ENCODE assay signal across 15 cellular contexts in genomic region chr3:194512895-194513601, GRCh38. TPM values are rescaled to one million over a fixed set of nuclear protein-coding genes. Genes with fewer than 3 reads are reported as not detected.
DNase-seq lines count a peak whose midpoint lies in the region; ATAC-seq and TF ChIP-seq lines count a peak whose summit lies in the region.
"Had no signal": no experiment of that assay in that cellular context is flagged by ENCODE, and none has a peak within 500 bp of the region (broad histone marks: within the 10 kb centered on the region; RNA-seq: fewer than 3 reads in every experiment).

No MANE protein-coding gene starts in this region.

- no peak overlapping the region for H2BK120ac ChIP-seq in IMR-90 (ENCODE audit: low read depth, low read length)

- H4K8ac ChIP-seq in IMR-90 (ENCODE audit: low read depth in 2 of 2, low read length in 2 of 2) = no peak overlapping the region

- no peak overlapping the region for H3K9ac ChIP-seq in IMR-90 (ENCODE audit: low read depth, low read length)
- H3K9ac ChIP-seq in endocrine pancreas (ENCODE audit: control insufficient read depth, insufficient read depth, low read length) = peak overlapping the region; percentile 1

- H3K14ac ChIP-seq in IMR-90 (replicated peaks; ENCODE audit: low read depth, low read length) = no peak overlapping the region

- WGBS in IMR-90 (ENCODE audit: extremely low coverage in 2 of 2, insufficient read length in 1 of 2), 2 experiments = no CpG with 5 or more reads among the region's 5 CpGs

- no peak overlapping the region for H2AK5ac ChIP-seq in IMR-90 (ENCODE audit: low read depth, low read length)

- no peak overlapping the region for H3K27ac ChIP-seq in IMR-90 (ENCODE audit: insufficient read depth, low read length)
- H3K27ac ChIP-seq: dorsolateral prefrontal cortex, right lobe of liver had no signal

- no peaks in the 10 kb centered on the region for H3K79me1 ChIP-seq in IMR-90 (ENCODE audit: low read depth in 1 of 2, low read length in 2 of 2)

- H3K18ac ChIP-seq in IMR-90 (ENCODE audit: low read depth, low read length) = peak overlapping the region; percentile 35; the same call in 1 of the 2 replicates

- POLR2A ChIA-PET in IMR-90 (lab: Charles Lee; ENCODE audit: unreplicated experiment) = no interaction called here

- no peak overlapping the region for H2AFZ ChIP-seq in IMR-90 (replicated peaks; ENCODE audit: low read length, poor library complexity)

- no peaks in the 10 kb centered on the region for H4K20me1 ChIP-seq in IMR-90 (ENCODE audit: insufficient read depth, low read length)

- peak overlapping the region; percentile 14; the same call in 1 of the 2 replicates for H2BK20ac ChIP-seq in IMR-90 (ENCODE audit: low read depth, low read length)

- H2AK9ac ChIP-seq in IMR-90 (replicated peaks; ENCODE audit: low read depth, low read length, poor library complexity) = no peak overlapping the region

- H3K4me3 ChIP-seq in IMR-90 (ENCODE audit: insufficient read depth, low read depth, low read length) (no peak overlapping the region), endocrine pancreas (ENCODE audit: control insufficient read depth, insufficient read depth, low read length) (no peak overlapping the region)
- H3K4me3 ChIP-seq: dorsolateral prefrontal cortex, right lobe of liver had no signal

- H4K5ac ChIP-seq in IMR-90 (ENCODE audit: low read depth, low read length) = no peak overlapping the region; the same call in 1 of the 2 replicates

- intact Hi-C loops in IMR-90 (cut with micrococcal nuclease) = no loop called here

- H3K27me3 ChIP-seq in IMR-90 (ENCODE audit: control insufficient read depth, insufficient read depth, low read length) (no peaks in the 10 kb centered on the region), endocrine pancreas (ENCODE audit: control insufficient read depth, insufficient read depth, low read length) (no peaks in the 10 kb centered on the region)
- H3K27me3 ChIP-seq: dorsolateral prefrontal cortex, right lobe of liver had no signal

- no peak for TF ChIP-seq CTCF in IMR-90 (conservative IDR thresholded peaks at IDR 0.05; ENCODE audit: low read depth, low read length)

- CTCF ChIA-PET in IMR-90 (lab: Yijun Ruan, JAX) = no interaction called here

- no peak for DNase-seq in IMR-90
- peak; percentile 80 for DNase-seq in NCI-H345 (lab: John Stamatoyannopoulos, UW)
- peak; percentile 12 for DNase-seq in retina
- DNase-seq in NCI-H82 (lab: John Stamatoyannopoulos, UW) = no peak
- DNase-seq: activated CD4-positive, CD25-positive, alpha-beta regulatory T cell; activated T-cell treated with anti-CD3 and anti-CD28 coated beads for 4 hours; CD4-positive, CD25-positive, alpha-beta regulatory T cell; dorsolateral prefrontal cortex; foreskin fibroblast; H7; right lobe of liver; stimulated activated naive CD8-positive, alpha-beta T cell treated with anti-CD3 and anti-CD28 coated beads, Interleukin-15, Interleukin-2, amounts not matched to agents 100 U/mL and 50 U/mL, for 24 hours had no signal

- H3K9me3 ChIP-seq in IMR-90 (ENCODE audit: control insufficient read depth, insufficient read depth, low read length) (no peaks in the 10 kb centered on the region), endocrine pancreas (ENCODE audit: control insufficient read depth, low read length) (no peaks in the 10 kb centered on the region)
- H3K9me3 ChIP-seq: right lobe of liver had no signal

- no peak overlapping the region for H3K23ac ChIP-seq in IMR-90 (ENCODE audit: low read depth, low read length)

- dilution Hi-C loops in IMR-90 (cut with HindIII; ENCODE audit: low sequenced_read_pairs, unreplicated experiment) = no loop called here

- H3K4me2 ChIP-seq in IMR-90 (ENCODE audit: low read depth, low read length) = no peak overlapping the region

- H3K36me3 ChIP-seq in IMR-90 (ENCODE audit: control insufficient read depth, insufficient read depth, low read length) (no peaks in the 10 kb centered on the region), endocrine pancreas (ENCODE audit: control insufficient read depth, insufficient read depth, low read length) (no peaks in the 10 kb centered on the region)
- H3K36me3 ChIP-seq: right lobe of liver had no signal

- no TSS peak for BruUV-seq in IMR-90 (replicated peaks; lab: Mats Ljungman, UMichigan)

- H3K4me1 ChIP-seq in IMR-90 (ENCODE audit: control insufficient read depth, insufficient read depth, low read length) (peaks cover 12% of the 10 kb centered on the region), endocrine pancreas (ENCODE audit: control insufficient read depth, insufficient read depth, low read length) (no peaks in the 10 kb centered on the region)
- H3K4me1 ChIP-seq: right lobe of liver had no signal

- peak; percentile 42 for ATAC-seq in IMR-90 (ENCODE audit: low read depth)
- no peak for ATAC-seq in HG03139 (IDR thresholded peaks at IDR 0.05; ENCODE audit: unreplicated experiment)
- ATAC-seq in HG03442 (IDR thresholded peaks at IDR 0.05; ENCODE audit: unreplicated experiment) = no peak
- ATAC-seq: stimulated activated naive CD8-positive, alpha-beta T cell treated with anti-CD3 and anti-CD28 coated beads, Interleukin-15, Interleukin-2, amounts not matched to agents 100 U/mL and 50 U/mL, for 24 hours had no signal

- no peak overlapping the region for H2BK5ac ChIP-seq in IMR-90 (ENCODE audit: low read depth, low read length, poor library complexity, severe bottlenecking)

- TF ChIP-seq RAD21 in IMR-90 (IDR thresholded peaks at IDR 0.05; ENCODE audit: low read length) = no peak

- H3K9me1 ChIP-seq in IMR-90 (ENCODE audit: insufficient read depth, low read length) = no peaks in the 10 kb centered on the region

- no peak overlapping the region for H3K56ac ChIP-seq in IMR-90 (ENCODE audit: extremely low read depth, insufficient read depth, low read length)

- in situ Hi-C loops in IMR-90 (cut with MboI; ENCODE audit: low sequenced_read_pairs) = no loop called here

- no peak overlapping the region for H4K91ac ChIP-seq in IMR-90 (ENCODE audit: insufficient read depth, low read depth, low read length)

- H3K4ac ChIP-seq in IMR-90 (ENCODE audit: low read depth, low read length) = no peak overlapping the region; the same call in 1 of the 2 replicates

- no peak overlapping the region for H2BK15ac ChIP-seq in IMR-90 (ENCODE audit: low read depth, low read length)

- no peak for TF ChIP-seq POLR2A in IMR-90 (IDR thresholded peaks at IDR 0.05; ENCODE audit: low read depth, low read length)

TF ChIP-seq in IMR-90, 13 proteins besides CTCF, POLR2A, EP300 and RAD21:
- TF ChIP-seq CHD1 (IDR thresholded peaks at IDR 0.05; ENCODE audit: low read depth, low read length) (no peak), SMC3 (IDR thresholded peaks at IDR 0.05; ENCODE audit: low read depth, low read length) (no peak), MAZ (IDR thresholded peaks at IDR 0.05; ENCODE audit: borderline replicate concordance, low read depth, low read length) (no peak), FOS (IDR thresholded peaks at IDR 0.05; ENCODE audit: low read depth, low read length) (no peak), BHLHE40 (IDR thresholded peaks at IDR 0.05; ENCODE audit: low read depth, low read length) (no peak), RFX5 (IDR thresholded peaks at IDR 0.05; ENCODE audit: low read depth, low read length) (no peak), USF2 (IDR thresholded peaks at IDR 0.05; ENCODE audit: low read depth, low read length) (no peak), CEBPB (IDR thresholded peaks at IDR 0.05; ENCODE audit: low read depth, low read length) (no peak), RCOR1 (IDR thresholded peaks at IDR 0.05; ENCODE audit: insufficient replicate concordance, low read length) (no peak), MAFK (IDR thresholded peaks at IDR 0.05; ENCODE audit: low read depth, low read length) (no peak), NFE2L2 (IDR thresholded peaks at IDR 0.05; ENCODE audit: low read depth, low read length) (no peak), ELK1 (IDR thresholded peaks at IDR 0.05; ENCODE audit: borderline replicate concordance, low read depth, low read length) (no peak), MXI1 (IDR thresholded peaks at IDR 0.05; ENCODE audit: borderline replicate concordance, low read depth, low read length) (no peak)

RNA-seq across cellular contexts. Expression of gene ATP13A3, which starts 26.2 kb away (rescaled TPM):
- total RNA-seq in IMR-90 (2012; rRNA removed) = 154 and 284 TPM in 2 replicates
- polyA plus RNA-seq in IMR-90 (2012; rRNA removed) = 37.5 and 48.1 TPM in 2 replicates
- polyA plus RNA-seq in IMR-90 (2012; cell fraction: cytosol; rRNA removed) = 11.9 and 18.2 TPM in 2 replicates
- polyA plus RNA-seq in IMR-90 (2012; cell fraction: nucleus; rRNA removed; ENCODE audit: low replicate concordance) = 8.3 and 70.9 TPM in 2 replicates

Comparison
In these comparisons a context has a peak if more than half of its experiments do, and no peak if none do; other contexts are left out.
1. DNase-seq: peak in NCI-H345 (single experiment) and retina (single experiment); none in IMR-90 (single experiment) and NCI-H82 (single experiment).